Comparison of ENCODE assay signal across 22 cellular contexts in genomic region chr11:115322553-115323203, GRCh38.
"Had no signal": no experiment of that assay in that cellular context is flagged by ENCODE, and none has a peak within 500 bp of the region (broad histone marks: within the 10 kb centered on the region; RNA-seq: fewer than 3 reads in every experiment).

No MANE protein-coding gene starts in this region.

- H3K4me1 Mint-ChIP-seq: activated B cell treated with CpG ODN at 0.5 μM for 24 hours had no signal

- FAIRE-seq: astrocyte, RCC 7860 had no signal

- H3K27me3 Mint-ChIP-seq: activated B cell treated with CpG ODN at 0.5 μM for 24 hours; brain; central memory CD8-positive, alpha-beta T cell had no signal

- H3K27ac Mint-ChIP-seq: activated B cell treated with CpG ODN at 0.5 μM for 24 hours; activated CD4-positive, alpha-beta T cell treated with anti-CD3 and anti-CD28 coated beads, Interleukin-2, amount 10 ng/mL, durations not matched to agents 24 days and 14 days; activated naive CD4-positive, alpha-beta T cell treated with anti-CD3 and anti-CD28 coated beads for 36 hours; activated naive CD8-positive, alpha-beta T cell; T-helper 17 cell had no signal

- H3K27ac ChIP-seq: KMS-11 had no signal

- H3K4me2 ChIP-seq: KMS-11 had no signal

- H3K4me3 Mint-ChIP-seq: activated B cell treated with CpG ODN at 0.5 μM for 24 hours; activated CD4-positive, alpha-beta T cell treated with anti-CD3 and anti-CD28 coated beads, Interleukin-2, amount 10 ng/mL, durations not matched to agents 24 days and 14 days; activated naive CD4-positive, alpha-beta T cell treated with anti-CD3 and anti-CD28 coated beads for 36 hours; activated naive CD8-positive, alpha-beta T cell; activated T-cell treated with anti-CD3 and anti-CD28 coated beads, Interleukin-2, amount 50 U/mL, for 4 hours; brain; central memory CD8-positive, alpha-beta T cell; T-helper 17 cell had no signal

- H3K36me3 Mint-ChIP-seq: activated naive CD8-positive, alpha-beta T cell; brain had no signal

- DNase-seq: activated B cell treated with CpG ODN at 0.5 μM for 24 hours; activated CD4-positive, alpha-beta T cell treated with anti-CD3 and anti-CD28 coated beads for 1 hour; activated CD4-positive, alpha-beta T cell treated with anti-CD3 and anti-CD28 coated beads, Interleukin-2, amount 10 ng/mL, durations not matched to agents 24 days and 14 days; activated CD4-positive, alpha-beta T cell treated with anti-CD3 and anti-CD28 coated beads, Interleukin-2, amount 50 U/mL, for 48 hours; activated effector memory CD4-positive, alpha-beta T cell treated with anti-CD3 and anti-CD28 coated beads, Interleukin-2, amount 50 U/mL, for 16 hours; activated naive CD4-positive, alpha-beta T cell treated with anti-CD3 and anti-CD28 coated beads for 36 hours; activated T-cell treated with anti-CD3 and anti-CD28 coated beads, Interleukin-2, amount 50 U/mL, for 4 hours; amygdala; cortex of kidney; NCI-H1105 treated with DMSO at 0.1 percent for 48 hours; NCI-H1930; NCI-H226; NCI-H510A treated with DMSO at 0.1 percent for 48 hours; PC-3; T-helper 17 cell; T-helper 9 cell had no signal

- H3K9me3 Mint-ChIP-seq: activated B cell treated with CpG ODN at 0.5 μM for 24 hours; activated CD4-positive, alpha-beta T cell treated with anti-CD3 and anti-CD28 coated beads, Interleukin-2, amount 10 ng/mL, durations not matched to agents 24 days and 14 days; activated naive CD4-positive, alpha-beta T cell treated with anti-CD3 and anti-CD28 coated beads for 36 hours; activated T-cell treated with anti-CD3 and anti-CD28 coated beads, Interleukin-2, amount 50 U/mL, for 4 hours; brain; central memory CD8-positive, alpha-beta T cell had no signal

- ATAC-seq: activated T-cell treated with anti-CD3 and anti-CD28 coated beads, Interleukin-2, amount 50 U/mL, for 4 hours; PC-3; T-helper 17 cell had no signal
